In genomic region chr12:118781692-118782091, GRCh38 we compare ENCODE assay signal across 29 cellular contexts.
"Had no signal": no experiment of that assay in that cellular context is flagged by ENCODE, and none has a peak within 500 bp of the region (broad histone marks: within the 10 kb centered on the region; RNA-seq: fewer than 3 reads in every experiment).

No MANE protein-coding gene starts in this region.

- H3K36me3 ChIP-seq: neural progenitor cell, ovary, right lobe of liver, sigmoid colon, suprapubic skin, tibial artery, transverse colon, upper lobe of right lung, uterus had no signal

- H3K27me3 ChIP-seq: ovary, right lobe of liver, sigmoid colon, testis, tibial artery, transverse colon, upper lobe of right lung, uterus had no signal

- H3K9me3 Mint-ChIP-seq: nephron, neural progenitor cell, type B pancreatic cell had no signal

- FAIRE-seq: small intestine had no signal

- H3K4me1 Mint-ChIP-seq: natural killer cell; nephron; neural progenitor cell; stimulated activated memory B cell treated with anti-CD40 and anti-IgM and Interleukin-4, amounts not matched to agents 10 μg/mL and 1 μg/mL and 100 μg/mL, for 72 hours; stimulated activated naive CD8-positive, alpha-beta T cell treated with anti-CD3 and anti-CD28 coated beads, Interleukin-15, amount 100 ng/mL, for 72 hours had no signal

- H3K27ac ChIP-seq: neural progenitor cell, ovary, parathyroid adenoma, psoas muscle, right lobe of liver, sigmoid colon, suprapubic skin, testis, tibial artery, transverse colon, upper lobe of right lung, uterus had no signal

- H3K4me3 Mint-ChIP-seq: natural killer cell; nephron; neural progenitor cell; stimulated activated memory B cell treated with anti-CD40 and anti-IgM and Interleukin-4, amounts not matched to agents 10 μg/mL and 1 μg/mL and 100 μg/mL, for 72 hours; stimulated activated naive CD8-positive, alpha-beta T cell treated with anti-CD3 and anti-CD28 coated beads, Interleukin-15, amount 100 ng/mL, for 72 hours; type B pancreatic cell had no signal

- H3K9me3 ChIP-seq: ovary, psoas muscle, right lobe of liver, sigmoid colon, suprapubic skin, testis, tibial artery, transverse colon, upper lobe of right lung, uterus had no signal

- H3K36me3 Mint-ChIP-seq: natural killer cell; neural progenitor cell; stimulated activated memory B cell treated with anti-CD40 and anti-IgM and Interleukin-4, amounts not matched to agents 10 μg/mL and 1 μg/mL and 100 μg/mL, for 72 hours; type B pancreatic cell had no signal

- ATAC-seq: natural killer cell; psoas muscle; right cardiac atrium; right lobe of liver; stimulated activated memory B cell treated with anti-CD40 and anti-IgM and Interleukin-4, amounts not matched to agents 10 μg/mL and 1 μg/mL and 100 μg/mL, for 72 hours; stimulated activated naive CD8-positive, alpha-beta T cell treated with anti-CD3 and anti-CD28 coated beads, Interleukin-15, amount 100 ng/mL, for 72 hours; stimulated activated naive CD8-positive, alpha-beta T cell treated with anti-CD3 and anti-CD28 coated beads, Interleukin-15, Interleukin-2, amounts not matched to agents 100 U/mL and 50 U/mL, for 24 hours; upper lobe of right lung had no signal

- H3K4me1 ChIP-seq: neural progenitor cell, parathyroid adenoma, psoas muscle, right lobe of liver, sigmoid colon, suprapubic skin, testis, tibial artery, transverse colon, upper lobe of right lung, uterus had no signal

- H3K4me3 ChIP-seq: neural progenitor cell, ovary, psoas muscle, right lobe of liver, sigmoid colon, suprapubic skin, testis, tibial artery, transverse colon, upper lobe of right lung, uterus had no signal

- H3K9ac ChIP-seq: neural progenitor cell, parathyroid adenoma had no signal

- H3K27ac Mint-ChIP-seq: natural killer cell; nephron; neural progenitor cell; progenitor cell of endocrine pancreas; stimulated activated memory B cell treated with anti-CD40 and anti-IgM and Interleukin-4, amounts not matched to agents 10 μg/mL and 1 μg/mL and 100 μg/mL, for 72 hours; stimulated activated naive CD8-positive, alpha-beta T cell treated with anti-CD3 and anti-CD28 coated beads, Interleukin-15, amount 100 ng/mL, for 72 hours; type B pancreatic cell had no signal

- H3K27me3 Mint-ChIP-seq: stimulated activated memory B cell treated with anti-CD40 and anti-IgM and Interleukin-4, amounts not matched to agents 10 μg/mL and 1 μg/mL and 100 μg/mL, for 72 hours; stimulated activated naive CD8-positive, alpha-beta T cell treated with anti-CD3 and anti-CD28 coated beads, Interleukin-15, amount 100 ng/mL, for 72 hours had no signal

- DNase-seq: natural killer cell; occipital lobe; ovary; posterior cingulate gyrus; psoas muscle; right cardiac atrium; right lobe of liver; sigmoid colon; small intestine; stimulated activated CD4-positive, alpha-beta T cell treated with anti-CD3 and anti-CD28 coated beads, Interleukin-1b, Interleukin-23, amount 100 ng/mL, for 48 hours; stimulated activated CD4-positive, alpha-beta T cell treated with anti-CD3 and anti-CD28 coated beads, Interleukin-4, amount 100 ng/mL, for 1 hour; stimulated activated CD4-positive, alpha-beta T cell treated with anti-CD3 and anti-CD28 coated beads, Interleukin-4, amount 100 ng/mL, for 4 hours; stimulated activated CD8-positive, alpha-beta memory T cell treated with anti-CD3 and anti-CD28 coated beads, Interleukin-4, amount 100 ng/mL, for 48 hours; stimulated activated naive CD4-positive, alpha-beta T cell; stimulated activated naive CD8-positive, alpha-beta T cell treated with anti-CD3 and anti-CD28 coated beads, Interleukin-15, amount 100 ng/mL, for 72 hours; stimulated activated naive CD8-positive, alpha-beta T cell treated with anti-CD3 and anti-CD28 coated beads, Interleukin-15, Interleukin-2, amounts not matched to agents 100 U/mL and 50 U/mL, for 24 hours; substantia nigra; testis; tibial artery; transverse colon; upper lobe of right lung; uterus had no signal
